In genomic region chr15:73994419-73994883, GRCh38 we compare ENCODE assay signal across 8 cellular contexts. TPM values are rescaled to one million over a fixed set of nuclear protein-coding genes. Genes with fewer than 3 reads are reported as not detected.
DNase-seq lines count a peak whose midpoint lies in the region; ATAC-seq and TF ChIP-seq lines count a peak whose summit lies in the region.

A gene with protein sequence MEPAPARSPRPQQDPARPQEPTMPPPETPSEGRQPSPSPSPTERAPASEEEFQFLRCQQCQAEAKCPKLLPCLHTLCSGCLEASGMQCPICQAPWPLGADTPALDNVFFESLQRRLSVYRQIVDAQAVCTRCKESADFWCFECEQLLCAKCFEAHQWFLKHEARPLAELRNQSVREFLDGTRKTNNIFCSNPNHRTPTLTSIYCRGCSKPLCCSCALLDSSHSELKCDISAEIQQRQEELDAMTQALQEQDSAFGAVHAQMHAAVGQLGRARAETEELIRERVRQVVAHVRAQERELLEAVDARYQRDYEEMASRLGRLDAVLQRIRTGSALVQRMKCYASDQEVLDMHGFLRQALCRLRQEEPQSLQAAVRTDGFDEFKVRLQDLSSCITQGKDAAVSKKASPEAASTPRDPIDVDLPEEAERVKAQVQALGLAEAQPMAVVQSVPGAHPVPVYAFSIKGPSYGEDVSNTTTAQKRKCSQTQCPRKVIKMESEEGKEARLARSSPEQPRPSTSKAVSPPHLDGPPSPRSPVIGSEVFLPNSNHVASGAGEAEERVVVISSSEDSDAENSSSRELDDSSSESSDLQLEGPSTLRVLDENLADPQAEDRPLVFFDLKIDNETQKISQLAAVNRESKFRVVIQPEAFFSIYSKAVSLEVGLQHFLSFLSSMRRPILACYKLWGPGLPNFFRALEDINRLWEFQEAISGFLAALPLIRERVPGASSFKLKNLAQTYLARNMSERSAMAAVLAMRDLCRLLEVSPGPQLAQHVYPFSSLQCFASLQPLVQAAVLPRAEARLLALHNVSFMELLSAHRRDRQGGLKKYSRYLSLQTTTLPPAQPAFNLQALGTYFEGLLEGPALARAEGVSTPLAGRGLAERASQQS (plus strand): TSS chr15:73994716. CDS start chr15:73994813, 97 bp downstream.

- H3K4me1 Mint-ChIP-seq in activated naive CD8-positive, alpha-beta T cell treated with anti-CD3 and anti-CD28 coated beads, Interleukin-2, amount 10 ng/mL, durations not matched to agents 7 days and 5 days = peaks cover 44% of the 10 kb centered on the region

- peak within 1 kb of the TSS; percentile 96 for H3K4me3 Mint-ChIP-seq in activated naive CD8-positive, alpha-beta T cell treated with anti-CD3 and anti-CD28 coated beads, Interleukin-2, amount 10 ng/mL, durations not matched to agents 7 days and 5 days

- no peaks in the 10 kb centered on the region for H4K20me1 ChIP-seq in SU-DHL-6 (ENCODE audit: low read depth, low read length)

- DNase-seq in NCI-H1105 treated with DMSO at 0.1 percent for 48 hours (lab: John Stamatoyannopoulos, UW) = peak; percentile 80
- peak; percentile 91 for DNase-seq in activated naive CD8-positive, alpha-beta T cell treated with anti-CD3 and anti-CD28 coated beads, Interleukin-2, amount 10 ng/mL, durations not matched to agents 7 days and 5 days
- DNase-seq in head of caudate nucleus = peak; percentile 85 to 99 (median 96)
- peak; percentile 93 to 97 (median 95) for DNase-seq in ovary
- DNase-seq in thyroid gland = peak; percentile 99

- intact Hi-C loops in head of caudate nucleus (cut with DNase I) (loop anchor here (5.0 kb wide), 1 partner anchor 623 kb away; the partner anchor contains the start of gene CLK3), ovary (cut with DNase I) (no loop called here), thyroid gland (cut with DNase I) (no loop called here)

- H3K4me1 ChIP-seq in ovary (ENCODE audit: insufficient read depth) (peaks cover 13% of the 10 kb centered on the region), thyroid gland (peaks cover 41 to 68% of the 10 kb centered on the region in 2 donors)

- ATAC-seq in HG02623 (IDR thresholded peaks at IDR 0.05; ENCODE audit: unreplicated experiment) = peak; percentile 68
- ATAC-seq in activated naive CD8-positive, alpha-beta T cell treated with anti-CD3 and anti-CD28 coated beads, Interleukin-2, amount 10 ng/mL, durations not matched to agents 7 days and 5 days (ENCODE audit: low read depth) = peak; percentile 81

- H2AFZ ChIP-seq in SU-DHL-6 (ENCODE audit: low read depth, low read length, severe bottlenecking) = peak within 1 kb of the TSS; percentile 83

- H3K36me3 ChIP-seq in SU-DHL-6 (ENCODE audit: low read length) = peaks cover 2% of the 10 kb centered on the region; the same call in 1 of the 2 replicates
- no peaks in the 10 kb centered on the region for H3K36me3 ChIP-seq in ovary
- peaks cover 10 to 13% of the 10 kb centered on the region in 2 donors for H3K36me3 ChIP-seq in thyroid gland

- peak within 1 kb of the TSS; percentile 79 for H3K9ac ChIP-seq in SU-DHL-6 (ENCODE audit: low read length)

- H3K9me2 ChIP-seq in SU-DHL-6 (replicated peaks; ENCODE audit: insufficient read depth, low read length) = no peaks in the 10 kb centered on the region

- no peaks in the 10 kb centered on the region for H3K9me3 Mint-ChIP-seq in activated naive CD8-positive, alpha-beta T cell treated with anti-CD3 and anti-CD28 coated beads, Interleukin-2, amount 10 ng/mL, durations not matched to agents 7 days and 5 days

- no peak for TF ChIP-seq CTCF in SU-DHL-6 (IDR thresholded peaks at IDR 0.05; ENCODE audit: insufficient read depth, low read length, poor library complexity, severe bottlenecking)
- no peak for TF ChIP-seq CTCF in ovary (IDR thresholded peaks at IDR 0.05)
- TF ChIP-seq CTCF in thyroid gland (IDR thresholded peaks at IDR 0.05) = peak in 1 of 6 experiments; percentile 29

- TF ChIP-seq POLR2A in ovary (IDR thresholded peaks at IDR 0.05) = no peak
- peak in 1 of 2 donors; percentile 84 for TF ChIP-seq POLR2A in thyroid gland (IDR thresholded peaks at IDR 0.05)

- H3K36me3 Mint-ChIP-seq in activated naive CD8-positive, alpha-beta T cell treated with anti-CD3 and anti-CD28 coated beads, Interleukin-2, amount 10 ng/mL, durations not matched to agents 7 days and 5 days = peaks cover 23% of the 10 kb centered on the region

- H3K4me2 ChIP-seq in SU-DHL-6 (ENCODE audit: low read depth, low read length, poor library complexity, severe bottlenecking) = peak within 1 kb of the TSS; percentile 95

- no peak for TF ChIP-seq EP300 in ovary (IDR thresholded peaks at IDR 0.05)

- H3K27me3 ChIP-seq in SU-DHL-6 (ENCODE audit: low read length) (no peaks in the 10 kb centered on the region), ovary (no peaks in the 10 kb centered on the region), thyroid gland (no peaks in the 10 kb centered on the region)

- H3K9me3 ChIP-seq in SU-DHL-6 (ENCODE audit: insufficient read depth, low read length) (no peaks in the 10 kb centered on the region), ovary (no peaks in the 10 kb centered on the region), thyroid gland (no peaks in the 10 kb centered on the region)

- H3K27ac ChIP-seq in SU-DHL-6 (ENCODE audit: low read depth, low read length) (peak within 1 kb of the TSS; percentile 43), ovary (peak within 1 kb of the TSS; percentile 44 to 79), thyroid gland (peak within 1 kb of the TSS; percentile 94 to 97 (median 95))

- H3K27me3 Mint-ChIP-seq in activated naive CD8-positive, alpha-beta T cell treated with anti-CD3 and anti-CD28 coated beads, Interleukin-2, amount 10 ng/mL, durations not matched to agents 7 days and 5 days = no peaks in the 10 kb centered on the region

- WGBS in ovary, 3 donors = 0 to 1% (median 1%) methylated on average over 26 of the region's 26 CpGs
- WGBS in thyroid gland, 2 donors = 1 to 3% methylated on average over 18 to 24 of the region's 26 CpGs

- H3K27ac Mint-ChIP-seq in activated naive CD8-positive, alpha-beta T cell treated with anti-CD3 and anti-CD28 coated beads, Interleukin-2, amount 10 ng/mL, durations not matched to agents 7 days and 5 days = peak within 1 kb of the TSS; percentile 96

- H3K4me3 ChIP-seq in GM08714 (ENCODE audit: low read length) (peak within 1 kb of the TSS; percentile 97), SU-DHL-6 (ENCODE audit: insufficient read depth, low read length, poor library complexity, severe bottlenecking) (peak within 1 kb of the TSS; percentile 88), ovary (peak within 1 kb of the TSS; percentile 93), thyroid gland (replicated peaks in 1 of 3) (peak within 1 kb of the TSS; percentile 73 to 89 (median 82))

- POLR2A ChIA-PET in activated naive CD8-positive, alpha-beta T cell treated with anti-CD3 and anti-CD28 coated beads, Interleukin-2, amount 10 ng/mL, durations not matched to agents 7 days and 5 days (lab: Charles Lee) = interaction anchor here (0.7 to 4.0 kb wide), 24 partner anchors 9 to 1459 kb away, joined by 3 to 39 read pairs (median 4); partner anchors contain the start of genes C15orf39 and SCAMP5

- H3K79me2 ChIP-seq in SU-DHL-6 (ENCODE audit: insufficient read depth, low read length) = peaks cover 36% of the 10 kb centered on the region

- H3F3A ChIP-seq in SU-DHL-6 (ENCODE audit: insufficient read depth) = peaks cover 7% of the 10 kb centered on the region; the same call in 1 of the 2 replicates

RNA-seq across cellular contexts. Expression of the gene that starts here (rescaled TPM):
- 100 to 1,000 TPM; 118 to 120 TPM for total RNA-seq in activated naive CD8-positive, alpha-beta T cell treated with anti-CD3 and anti-CD28 coated beads, Interleukin-2, amount 10 ng/mL, durations not matched to agents 7 days and 5 days
- total RNA-seq in ovary (10 to 100 TPM; 37.4 to 60.8 (median 51.7) TPM), thyroid gland (100 to 1,000 TPM in 1 of 4 donors, 10 to 100 TPM in 3; 55.9 to 141 (median 76.5) TPM)
- 10 to 100 TPM; 20.7 to 26.0 TPM for polyA plus RNA-seq in ovary

Comparison
In these comparisons a context has a peak if more than half of its experiments do, and no peak if none do; other contexts are left out.
1. Peak in every context shown above with its lines: DNase-seq, ATAC-seq, H3K4me3 ChIP-seq and H3K27ac ChIP-seq.
2. H3K27ac ChIP-seq: peak in every context shown above with its lines; median percentile 95 in thyroid gland; 62 in ovary; 43 in SU-DHL-6.